ENCODE assay signal across 16 cellular contexts in the genomic region with DNA sequence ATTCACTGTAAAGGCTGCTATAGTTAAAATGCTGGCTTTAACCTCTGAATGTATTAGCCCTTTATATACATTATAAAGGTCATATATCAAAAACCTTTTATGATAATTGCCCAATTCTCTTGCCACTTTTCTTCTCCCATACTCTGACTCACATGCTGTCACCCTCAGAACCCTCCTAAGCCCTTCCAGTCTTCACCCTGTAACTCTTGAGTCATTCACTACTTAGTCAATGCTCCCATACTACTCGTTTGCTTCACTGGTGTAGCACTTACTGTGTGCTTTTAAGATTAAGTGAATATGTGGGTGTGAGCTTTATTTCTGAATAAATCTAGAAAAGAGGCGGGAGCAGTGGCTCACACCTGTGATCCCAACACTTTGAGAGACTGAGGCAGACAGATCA. TPM values are rescaled to one million over a fixed set of nuclear protein-coding genes. Genes with fewer than 3 reads are reported as not detected.
DNase-seq lines count a peak whose midpoint lies in the region; ATAC-seq and TF ChIP-seq lines count a peak whose summit lies in the region.
"Had no signal": no experiment of that assay in that cellular context is flagged by ENCODE, and none has a peak within 500 bp of the region (broad histone marks: within the 10 kb centered on the region; RNA-seq: fewer than 3 reads in every experiment).

No MANE protein-coding gene starts in this region.

- no peak overlapping the region for H3K4me3 ChIP-seq in NB4 (ENCODE audit: low read depth, low read length)
- H3K4me3 ChIP-seq in smooth muscle cell = no peak overlapping the region
- H3K4me3 ChIP-seq: BLaER1 treated with 17β-estradiol and CSF1 and Interleukin-3, amounts not matched to agents 10 nM and 100 nM; coronary artery; SJCRH30 had no signal

- no peak overlapping the region for H2AFZ ChIP-seq in smooth muscle cell (ENCODE audit: low read depth)

- H3F3A ChIP-seq in smooth muscle cell (ENCODE audit: low read depth) = peaks cover 4% of the 10 kb centered on the region

- 38% methylated on average over 2 of the region's 2 CpGs for WGBS in smooth muscle cell (ENCODE audit: low lambda C conversion rate)

- CTCF ChIA-PET in activated naive CD4-positive, alpha-beta T cell treated with anti-CD3 and anti-CD28 coated beads, Interleukin-2, amount 10 ng/mL, durations not matched to agents 7 days and 5 days (lab: Charles Lee) = no interaction called here

- H3K36me3 ChIP-seq in smooth muscle cell (ENCODE audit: low read depth) = peaks cover 14% of the 10 kb centered on the region
- H3K36me3 ChIP-seq: SJCRH30 had no signal

- peaks cover 6 to 13% of the 10 kb centered on the region in 2 donors for H3K36me3 Mint-ChIP-seq in activated naive CD4-positive, alpha-beta T cell treated with anti-CD3 and anti-CD28 coated beads, Interleukin-2, amount 50 U/mL, for 72 hours
- no peaks in the 10 kb centered on the region for H3K36me3 Mint-ChIP-seq in activated naive CD4-positive, alpha-beta T cell treated with anti-CD3 and anti-CD28 coated beads, Interleukin-2, amount 10 ng/mL, durations not matched to agents 7 days and 5 days

- H3K4me1 Mint-ChIP-seq in activated naive CD4-positive, alpha-beta T cell treated with anti-CD3 and anti-CD28 coated beads, Interleukin-2, amount 10 ng/mL, durations not matched to agents 7 days and 5 days = no peaks in the 10 kb centered on the region
- H3K4me1 Mint-ChIP-seq: activated B cell treated with CpG ODN at 0.5 μM for 24 hours had no signal

- H3K27ac ChIP-seq in epithelial cell of prostate (peak overlapping the region; percentile 39), smooth muscle cell (ENCODE audit: low read depth) (peak overlapping the region; percentile 3)
- H3K27ac ChIP-seq: BLaER1 treated with 17β-estradiol and CSF1 and Interleukin-3, amounts not matched to agents 10 nM and 100 nM; coronary artery; SJCRH30 had no signal

- no peaks in the 10 kb centered on the region for H3K4me1 ChIP-seq in smooth muscle cell (ENCODE audit: low read depth)
- H3K4me1 ChIP-seq: BLaER1 treated with 17β-estradiol and CSF1 and Interleukin-3, amounts not matched to agents 10 nM and 100 nM; SJCRH30 had no signal

- no peaks in the 10 kb centered on the region for H4K20me1 ChIP-seq in smooth muscle cell (ENCODE audit: low read depth)
- H4K20me1 ChIP-seq: BLaER1 treated with 17β-estradiol and CSF1 and Interleukin-3, amounts not matched to agents 10 nM and 100 nM had no signal

- peak; percentile 85 to 97 for ATAC-seq in activated naive CD4-positive, alpha-beta T cell treated with anti-CD3 and anti-CD28 coated beads, Interleukin-2, amount 50 U/mL, for 72 hours
- no peak for ATAC-seq in HG03460 (IDR thresholded peaks at IDR 0.05; ENCODE audit: unreplicated experiment)

- no peak overlapping the region for H3K9ac ChIP-seq in smooth muscle cell (ENCODE audit: low read depth)
- H3K9ac ChIP-seq: BLaER1 treated with 17β-estradiol and CSF1 and Interleukin-3, amounts not matched to agents 10 nM and 100 nM had no signal

- H3K9me3 ChIP-seq in smooth muscle cell (replicated peaks; ENCODE audit: low read depth) = peaks cover 8% of the 10 kb centered on the region
- H3K9me3 ChIP-seq: SJCRH30 had no signal

- peaks cover 2 to 4% of the 10 kb centered on the region in 2 donors for H3K9me3 Mint-ChIP-seq in activated naive CD4-positive, alpha-beta T cell treated with anti-CD3 and anti-CD28 coated beads, Interleukin-2, amount 50 U/mL, for 72 hours
- peaks cover 2% of the 10 kb centered on the region for H3K9me3 Mint-ChIP-seq in activated naive CD4-positive, alpha-beta T cell treated with anti-CD3 and anti-CD28 coated beads, Interleukin-2, amount 10 ng/mL, durations not matched to agents 7 days and 5 days

- H3K79me2 ChIP-seq in smooth muscle cell (ENCODE audit: low read depth) = no peaks in the 10 kb centered on the region

- TF ChIP-seq CTCF in NB4 (IDR thresholded peaks at IDR 0.05; ENCODE audit: low read depth, low read length) = no peak
- no peak for TF ChIP-seq CTCF in smooth muscle cell (IDR thresholded peaks at IDR 0.05; ENCODE audit: borderline replicate concordance, insufficient read depth, poor library complexity, severe bottlenecking)

- no peak overlapping the region for H3K4me3 Mint-ChIP-seq in activated naive CD4-positive, alpha-beta T cell treated with anti-CD3 and anti-CD28 coated beads, Interleukin-2, amount 10 ng/mL, durations not matched to agents 7 days and 5 days
- H3K4me3 Mint-ChIP-seq: activated B cell treated with CpG ODN at 0.5 μM for 24 hours, neural crest cell had no signal

- no peaks in the 10 kb centered on the region for H3K27me3 ChIP-seq in smooth muscle cell (ENCODE audit: low read depth)
- H3K27me3 ChIP-seq: BLaER1 treated with 17β-estradiol and CSF1 and Interleukin-3, amounts not matched to agents 10 nM and 100 nM; SJCRH30 had no signal

- H3K27ac Mint-ChIP-seq in activated naive CD4-positive, alpha-beta T cell treated with anti-CD3 and anti-CD28 coated beads, Interleukin-2, amount 50 U/mL, for 72 hours = no peak overlapping the region
- H3K27ac Mint-ChIP-seq in activated naive CD4-positive, alpha-beta T cell treated with anti-CD3 and anti-CD28 coated beads, Interleukin-2, amount 10 ng/mL, durations not matched to agents 7 days and 5 days = no peak overlapping the region
- H3K27ac Mint-ChIP-seq: activated B cell treated with CpG ODN at 0.5 μM for 24 hours had no signal

- no peak for DNase-seq in activated naive CD4-positive, alpha-beta T cell treated with anti-CD3 and anti-CD28 coated beads, Interleukin-2, amount 50 U/mL, for 72 hours (ENCODE audit: low spot score in 2 of 2)
- DNase-seq in activated naive CD4-positive, alpha-beta T cell treated with anti-CD3 and anti-CD28 coated beads, Interleukin-2, amount 10 ng/mL, durations not matched to agents 7 days and 5 days = no peak
- DNase-seq in NB4 (ENCODE audit: low read depth) (peak; percentile 4), epithelial cell of prostate (ENCODE audit: low read depth, low spot score) (peak; percentile 74), smooth muscle cell (lab: John Stamatoyannopoulos, UW; ENCODE audit: unreplicated experiment) (no peak), islet precursor cell (no peak), SKM-1 (lab: John Stamatoyannopoulos, UW; ENCODE audit: unreplicated experiment) (no peak)
- DNase-seq: activated B cell treated with CpG ODN at 0.5 μM for 24 hours, GF-D8, NCI-H1092, NCI-H526, SJCRH30 had no signal

- no peaks in the 10 kb centered on the region for H3K27me3 Mint-ChIP-seq in activated naive CD4-positive, alpha-beta T cell treated with anti-CD3 and anti-CD28 coated beads, Interleukin-2, amount 10 ng/mL, durations not matched to agents 7 days and 5 days
- H3K27me3 Mint-ChIP-seq: activated B cell treated with CpG ODN at 0.5 μM for 24 hours had no signal

- no peak overlapping the region for H3K4me2 ChIP-seq in smooth muscle cell
- H3K4me2 ChIP-seq: BLaER1 treated with 17β-estradiol and CSF1 and Interleukin-3, amounts not matched to agents 10 nM and 100 nM had no signal

- no peak for TF ChIP-seq POLR2A in NB4 (IDR thresholded peaks at IDR 0.05; ENCODE audit: extremely low read depth, insufficient read length)

RNA-seq across cellular contexts. Expression of a gene that starts 37.5 kb away (rescaled TPM):
- 1 to 10 TPM; 2.3 to 4.4 TPM for total RNA-seq in activated naive CD4-positive, alpha-beta T cell treated with anti-CD3 and anti-CD28 coated beads, Interleukin-2, amount 50 U/mL, for 72 hours
- 23.2 and 25.3 TPM in 2 replicates for total RNA-seq in smooth muscle cell
- polyA plus RNA-seq in smooth muscle cell = 8.8 and 9.6 TPM in 2 replicates

Comparison
In these comparisons a context has a peak if more than half of its experiments do, and no peak if none do; other contexts are left out.
1. DNase-seq: peak in NB4 (single experiment) and epithelial cell of prostate (single experiment); none in activated naive CD4-positive, alpha-beta T cell treated with anti-CD3 and anti-CD28 coated beads, Interleukin-2, amount 50 U/mL, for 72 hours (0 of 2), activated naive CD4-positive, alpha-beta T cell treated with anti-CD3 and anti-CD28 coated beads, Interleukin-2, amount 10 ng/mL, durations not matched to agents 7 days and 5 days (single experiment), smooth muscle cell (single experiment), islet precursor cell (single experiment) and SKM-1 (single experiment).